In genomic region chr7:15308831-15309230, GRCh38 we compare ENCODE assay signal across 26 cellular contexts.
"Had no signal": no experiment of that assay in that cellular context is flagged by ENCODE, and none has a peak within 500 bp of the region (broad histone marks: within the 10 kb centered on the region; RNA-seq: fewer than 3 reads in every experiment).

No MANE protein-coding gene starts in this region.

- ATAC-seq: left lung; lower lobe of right lung; natural killer cell; right cardiac atrium; sciatic nerve; stimulated activated naive B cell treated with anti-CD40 and anti-IgM and Interleukin-4, amounts not matched to agents 10 μg/mL and 1 μg/mL and 100 μg/mL, for 72 hours; stimulated activated naive CD8-positive, alpha-beta T cell treated with anti-CD3 and anti-CD28 coated beads, Interleukin-15, Interleukin-2, amounts not matched to agents 100 U/mL and 50 U/mL, for 24 hours; upper lobe of right lung had no signal

- H3K27me3 ChIP-seq: left lung, ovary, stomach, suprapubic skin, tibial artery, upper lobe of right lung had no signal

- H3K4me1 ChIP-seq: left lung, lower lobe of right lung, stomach, suprapubic skin, tibial artery, upper lobe of right lung had no signal

- H3K4me3 ChIP-seq: left lung, lower lobe of right lung, ovary, skin epidermis, stomach, suprapubic skin, thoracic aorta, tibial artery, upper lobe of right lung had no signal

- DNase-seq: head of caudate nucleus; hypothalamus; immature natural killer cell; left lung; lower lobe of right lung; mammary epithelial cell; mesendoderm; naive B cell; natural killer cell; ovary; retina; right cardiac atrium; stimulated activated CD4-positive, alpha-beta T cell treated with anti-CD3 and anti-CD28 coated beads, Interleukin-12 subunit alpha, Interleukin-12 subunit beta, amount 100 ng/mL, for 4 hours; stimulated activated CD4-positive, alpha-beta T cell treated with anti-CD3 and anti-CD28 coated beads, Interleukin-15, amount 100 ng/mL, for 24 hours; stimulated activated CD4-positive, alpha-beta T cell treated with anti-CD3 and anti-CD28 coated beads, Interleukin-2, amount 100 ng/mL, for 24 hours; stimulated activated CD4-positive, alpha-beta T cell treated with anti-CD3 and anti-CD28 coated beads, Interleukin-4, amount 100 ng/mL, for 1 hour; stimulated activated naive B cell treated with anti-CD40 and anti-IgM and Interleukin-4, amounts not matched to agents 10 μg/mL and 1 μg/mL and 100 μg/mL, for 72 hours; stimulated activated naive CD8-positive, alpha-beta T cell treated with anti-CD3 and anti-CD28 coated beads, Interleukin-15, Interleukin-2, amounts not matched to agents 100 U/mL and 50 U/mL, for 24 hours; stomach; tibial artery; trophoblast cell; upper lobe of right lung had no signal

- H3K9me3 ChIP-seq: lower lobe of right lung, ovary, stomach, suprapubic skin, thoracic aorta, tibial artery, upper lobe of right lung had no signal

- H3K36me3 ChIP-seq: left lung, lower lobe of right lung, ovary, stomach, suprapubic skin, thoracic aorta, tibial artery, upper lobe of right lung had no signal

- H3K27ac ChIP-seq: left lung, lower lobe of right lung, ovary, skin epidermis, stomach, suprapubic skin, thoracic aorta, tibial artery, upper lobe of right lung had no signal
